ENCODE assay signal across 15 cellular contexts in genomic region chr2:226466124-226466523, GRCh38.
DNase-seq lines count a peak whose midpoint lies in the region; ATAC-seq, FAIRE-seq and TF ChIP-seq lines count a peak whose summit lies in the region.
"Had no signal": no experiment of that assay in that cellular context is flagged by ENCODE, and none has a peak within 500 bp of the region (broad histone marks: within the 10 kb centered on the region; RNA-seq: fewer than 3 reads in every experiment).

No MANE protein-coding gene starts in this region.

- H4K20me1 ChIP-seq in SK-N-SH (ENCODE audit: insufficient read depth), result no peaks in the 10 kb centered on the region
- H4K20me1 ChIP-seq: BLaER1 had no signal

- intact Hi-C loops in upper lobe of right lung (cut with DNase I), result no loop called here

- no peak for TF ChIP-seq RAD21 in SK-N-SH (IDR thresholded peaks at IDR 0.05; ENCODE audit: low read length)

- peak overlapping the region; percentile 7; the same call in 1 of the 2 replicates for H2AFZ ChIP-seq in SK-N-SH (ENCODE audit: low read depth)

- H3K27me3 ChIP-seq in SK-N-SH (ENCODE audit: insufficient read depth) (no peaks in the 10 kb centered on the region), bronchial epithelial cell (ENCODE audit: control insufficient read depth, insufficient read depth, low read length) (no peaks in the 10 kb centered on the region), upper lobe of right lung (no peaks in the 10 kb centered on the region)
- H3K27me3 ChIP-seq: BLaER1 had no signal

- H3K4me2 ChIP-seq in SK-N-SH, result no peak overlapping the region
- H3K4me2 ChIP-seq: BLaER1 had no signal

- H3K36me3 ChIP-seq in SK-N-SH (replicated peaks in 1 of 2; ENCODE audit: control insufficient read depth in 1 of 2, insufficient read depth in 2 of 2, low read length in 1 of 2) (no peaks in the 10 kb centered on the region), bronchial epithelial cell (ENCODE audit: control insufficient read depth, insufficient read depth, low read length) (no peaks in the 10 kb centered on the region), mesodermal cell (ENCODE audit: control insufficient read depth, insufficient read depth, low read length) (no peaks in the 10 kb centered on the region), upper lobe of right lung (no peaks in the 10 kb centered on the region)
- H3K36me3 ChIP-seq: BLaER1, HAP-1 had no signal

- ATAC-seq in SK-N-SH treated with all-trans-retinoic acid at 6 μM for 48 hours, result no peak
- ATAC-seq in upper lobe of right lung, result peak; percentile 82
- no peak for ATAC-seq in GM18873 (IDR thresholded peaks at IDR 0.05; ENCODE audit: low FRiP score, unreplicated experiment)

- H3K27ac ChIP-seq in SK-N-SH (ENCODE audit: low read depth in 2 of 2, low read length in 1 of 2), result no peak overlapping the region
- H3K27ac ChIP-seq in mesodermal cell (ENCODE audit: low read depth, low read length, severe bottlenecking), result peak overlapping the region; percentile 82
- H3K27ac ChIP-seq in upper lobe of right lung, result no peak overlapping the region
- H3K27ac ChIP-seq: BLaER1, HL-60 had no signal

- POLR2A ChIA-PET in SK-N-SH (lab: Yijun Ruan, JAX), result no interaction called here

- no peak for TF ChIP-seq EP300 in SK-N-SH (IDR thresholded peaks at IDR 0.05; ENCODE audit: borderline replicate concordance in 1 of 2, low read depth in 1 of 2, low read length in 1 of 2)

- H3F3A ChIP-seq in SK-N-SH (replicated peaks; ENCODE audit: insufficient read depth), result peaks cover 11% of the 10 kb centered on the region

- 46% methylated on average over 1 of the region's 1 CpG for WGBS in SK-N-SH (ENCODE audit: low lambda C conversion rate)
- 75 to 100% methylated on average over 1 of the region's 1 CpG for WGBS in mesodermal cell (ENCODE audit: insufficient coverage in 2 of 2), 2 experiments

- H3K9ac ChIP-seq in SK-N-SH, result no peak overlapping the region
- H3K9ac ChIP-seq: BLaER1 had no signal

- H3K4me1 ChIP-seq in SK-N-SH (ENCODE audit: control insufficient read depth in 1 of 2, insufficient read depth in 2 of 2, low read depth in 1 of 2, low read length in 1 of 2) (no peaks in the 10 kb centered on the region), mesodermal cell (ENCODE audit: control insufficient read depth, insufficient read depth, low read length, poor library complexity, severe bottlenecking) (peaks cover 9% of the 10 kb centered on the region), upper lobe of right lung (no peaks in the 10 kb centered on the region)
- H3K4me1 ChIP-seq: BLaER1, HAP-1 had no signal

- no peak for TF ChIP-seq CTCF in SK-N-SH (IDR thresholded peaks at IDR 0.05)
- no peak for TF ChIP-seq CTCF in bronchial epithelial cell (IDR thresholded peaks at IDR 0.05; ENCODE audit: insufficient read depth, low read length, severe bottlenecking)
- no peak for TF ChIP-seq CTCF in upper lobe of right lung (IDR thresholded peaks at IDR 0.05)

- H3K9me2 ChIP-seq in SK-N-SH, result no peaks in the 10 kb centered on the region

- DNase-seq in SK-N-SH (no peak), bronchial epithelial cell (ENCODE audit: low read depth) (peak; percentile 41), upper lobe of right lung (no peak), NCI-H187 (lab: John Stamatoyannopoulos, UW) (no peak)
- DNase-seq: 8988T; AML-193; CD8-positive, alpha-beta memory T cell; HFFc6 had no signal

- H3K79me2 ChIP-seq in SK-N-SH (ENCODE audit: insufficient read depth), result no peaks in the 10 kb centered on the region

- CTCF ChIA-PET in SK-N-SH (lab: Yijun Ruan, JAX), result interaction anchor here (0.5 kb wide), 1 partner anchor 10 kb away, joined by 3 read pairs; no protein-coding TSS in a partner anchor

- H3K9me3 ChIP-seq in SK-N-SH (no peaks in the 10 kb centered on the region), mesodermal cell (ENCODE audit: control insufficient read depth, low read length) (no peaks in the 10 kb centered on the region), upper lobe of right lung (no peaks in the 10 kb centered on the region)
- H3K9me3 ChIP-seq: HAP-1 had no signal

- peak; percentile 81 for FAIRE-seq in bronchial epithelial cell (lab: Jason Lieb, UNC)
- FAIRE-seq: H1 had no signal

- H3K4me3 ChIP-seq in SK-N-SH (ENCODE audit: low read depth in 2 of 2, low read length in 1 of 2) (no peak overlapping the region), bronchial epithelial cell (ENCODE audit: low read depth, low read length) (no peak overlapping the region), mesodermal cell (ENCODE audit: extremely low read depth, insufficient read depth, low read length, poor library complexity, severe bottlenecking) (no peak overlapping the region), upper lobe of right lung (no peak overlapping the region)
- H3K4me3 ChIP-seq: BLaER1, HAP-1 had no signal

TF ChIP-seq in SK-N-SH, 30 proteins besides CTCF, POLR2A, EP300 and RAD21 (continues in another document):
- TF ChIP-seq POLR2AphosphoS5 (IDR thresholded peaks at IDR 0.05; ENCODE audit: low read depth, low read length) (no peak), REST (IDR thresholded peaks at IDR 0.05; ENCODE audit: low read depth, low read length) (no peak), MXI1 (IDR thresholded peaks at IDR 0.05; ENCODE audit: low read depth, low read length) (no peak), PBX3 (IDR thresholded peaks at IDR 0.05) (no peak)

TF ChIP-seq in SK-N-SH treated with all-trans-retinoic acid at 6 μM for 48 hours, 23 proteins besides CTCF, POLR2A, EP300 and RAD21 (continues in another document):
- no peak for TF ChIP-seq POU6F1 (CRISPR knock-in tag; IDR thresholded peaks at IDR 0.05; ENCODE audit: borderline replicate concordance, low read depth)
- no peak for TF ChIP-seq CSRNP3 (CRISPR knock-in tag; IDR thresholded peaks at IDR 0.05)
- TF ChIP-seq CREB5 (CRISPR knock-in tag; IDR thresholded peaks at IDR 0.05; ENCODE audit: low read depth), result no peak
- TF ChIP-seq OSR1 (CRISPR knock-in tag; IDR thresholded peaks at IDR 0.05), result no peak
- no peak for TF ChIP-seq PATZ1 (CRISPR knock-in tag; IDR thresholded peaks at IDR 0.05; ENCODE audit: borderline replicate concordance)
- no peak for TF ChIP-seq ZNF565 (CRISPR knock-in tag; conservative IDR thresholded peaks at IDR 0.05; ENCODE audit: low read depth)
- no peak for TF ChIP-seq ZNF70 (CRISPR knock-in tag; IDR thresholded peaks at IDR 0.05)
